Comparison of ENCODE assay signal across 7 cellular contexts in genomic region chr15:55742927-55743614, GRCh38. TPM values are rescaled to one million over a fixed set of nuclear protein-coding genes. Genes with fewer than 3 reads are reported as not detected.
DNase-seq lines count a peak whose midpoint lies in the region; ATAC-seq and TF ChIP-seq lines count a peak whose summit lies in the region.

PRTG (minus strand) TSS chr15:55743152; CDS start chr15:55742931, 221 bp downstream.

- no peak for TF ChIP-seq CTCF in KMS-11 (conservative IDR thresholded peaks at IDR 0.05; ENCODE audit: low read depth, low read length)

- peak within 1 kb of the TSS; percentile 27 for H3K4me2 ChIP-seq in KMS-11

- peak within 1 kb of the TSS; percentile 50; the same call in 1 of the 2 replicates for H3K9ac ChIP-seq in KMS-11

- no peaks in the 10 kb centered on the region; the same call in 1 of the 2 replicates for H3K27me3 ChIP-seq in KMS-11 (ENCODE audit: insufficient read depth, low read depth)

- no peaks in the 10 kb centered on the region for H3K79me2 ChIP-seq in KMS-11 (ENCODE audit: insufficient read depth, low read depth)

- no peaks in the 10 kb centered on the region for H3K4me1 ChIP-seq in KMS-11 (ENCODE audit: low read depth, poor library complexity, severe bottlenecking)

- peak within 1 kb of the TSS; percentile 64 for H3K4me3 ChIP-seq in GM08714 (ENCODE audit: low read length)
- H3K4me3 ChIP-seq in KMS-11 (IDR thresholded peaks at IDR 0.05; ENCODE audit: insufficient read depth, low read depth, low read length): no peak within 1 kb of the TSS

- DNase-seq in amniotic epithelial cell (ENCODE audit: low read depth) (peak; percentile 74), left ventricle myocardium superior (peak; percentile 84), posterior vena cava (ENCODE audit: low spot score) (peak; percentile 91)

- ATAC-seq in left ventricle myocardium superior (peak; percentile 99), HG03342 (IDR thresholded peaks at IDR 0.05; ENCODE audit: unreplicated experiment) (no peak), HG03108 (IDR thresholded peaks at IDR 0.05; ENCODE audit: unreplicated experiment) (no peak)

- no peak within 1 kb of the TSS for H3K27ac ChIP-seq in KMS-11

- intact Hi-C loops in left ventricle myocardium superior (cut with micrococcal nuclease) (no loop called here), posterior vena cava (cut with DNase I) (no loop called here)

- no peaks in the 10 kb centered on the region for H3K36me3 ChIP-seq in KMS-11 (ENCODE audit: insufficient read depth)

- H2AFZ ChIP-seq in KMS-11 (ENCODE audit: low read depth): peak within 1 kb of the TSS; percentile 80

- no peaks in the 10 kb centered on the region for H4K20me1 ChIP-seq in KMS-11 (ENCODE audit: insufficient read depth)

RNA-seq across cellular contexts. Expression of gene PRTG, which starts in this region (rescaled TPM):
- total RNA-seq in left ventricle myocardium superior: 0.77 TPM
- total RNA-seq in posterior vena cava: 1 to 10 TPM; 1.0 to 1.3 TPM

Comparison
In these comparisons a context has a peak if more than half of its experiments do, and no peak if none do; other contexts are left out.
1. Peak in DNase-seq and ATAC-seq in left ventricle myocardium superior; RNA of the gene not detected or under 1 TPM.